Comparison of ENCODE assay signal across 11 cellular contexts in genomic region chr16:1961651-1962067, GRCh38. TPM values are rescaled to one million over a fixed set of nuclear protein-coding genes. Genes with fewer than 3 reads are reported as not detected.
DNase-seq lines count a peak whose midpoint lies in the region; ATAC-seq and TF ChIP-seq lines count a peak whose summit lies in the region.
"Had no signal": no experiment of that assay in that cellular context is flagged by ENCODE, and none has a peak within 500 bp of the region (broad histone marks: within the 10 kb centered on the region; RNA-seq: fewer than 3 reads in every experiment).

No MANE protein-coding gene starts in this region.

- peaks cover 47% of the 10 kb centered on the region for H3F3A ChIP-seq in neural progenitor cell (ENCODE audit: low read depth)

- in situ Hi-C loops in KBM-7 (cut with MboI; ENCODE audit: low pct_unique_long_range_greater_than_20kb, low sequenced_read_pairs) = no loop called here

- H3K79me2 ChIP-seq in neural progenitor cell (ENCODE audit: low read depth) = peaks cover 52% of the 10 kb centered on the region

- H4K20me1 ChIP-seq in neural progenitor cell (ENCODE audit: low read depth) = peaks cover 44% of the 10 kb centered on the region

- CTCF ChIA-PET in activated CD4-positive, alpha-beta memory T cell treated with anti-CD3 and anti-CD28 coated beads, Interleukin-2, amount 10 ng/mL, durations not matched to agents 7 days and 5 days (lab: Charles Lee) = no interaction called here

- H2AFZ ChIP-seq in neural progenitor cell (replicated peaks) = no peak overlapping the region

- H3K9me3 ChIP-seq in neural progenitor cell (ENCODE audit: low read depth) = no peaks in the 10 kb centered on the region
- H3K9me3 ChIP-seq: psoas muscle had no signal

- H3K36me3 Mint-ChIP-seq in activated CD4-positive, alpha-beta memory T cell treated with anti-CD3 and anti-CD28 coated beads, Interleukin-2, amount 10 ng/mL, durations not matched to agents 7 days and 5 days (ENCODE audit: low read depth) = peaks cover 51% of the 10 kb centered on the region
- peaks cover 12% of the 10 kb centered on the region for H3K36me3 Mint-ChIP-seq in neural progenitor cell

- POLR2A ChIA-PET in activated CD4-positive, alpha-beta memory T cell treated with anti-CD3 and anti-CD28 coated beads, Interleukin-2, amount 10 ng/mL, durations not matched to agents 7 days and 5 days (lab: Charles Lee) = interaction anchor here (0.9 to 9.7 kb wide), 10 partner anchors 9 to 541 kb away, joined by 3 to 149 read pairs (median 6); partner anchors contain the start of genes EME2, GFER, MRPS34 and MSRB1

- H3K27ac Mint-ChIP-seq in activated CD4-positive, alpha-beta memory T cell treated with anti-CD3 and anti-CD28 coated beads, Interleukin-2, amount 10 ng/mL, durations not matched to agents 7 days and 5 days = peak overlapping the region; percentile 95
- no peak overlapping the region for H3K27ac Mint-ChIP-seq in neural progenitor cell

- no peaks in the 10 kb centered on the region for H3K36me3 ChIP-seq in neural progenitor cell

- no peaks in the 10 kb centered on the region for H3K9me3 Mint-ChIP-seq in activated CD4-positive, alpha-beta memory T cell treated with anti-CD3 and anti-CD28 coated beads, Interleukin-2, amount 10 ng/mL, durations not matched to agents 7 days and 5 days
- no peaks in the 10 kb centered on the region for H3K9me3 Mint-ChIP-seq in neural progenitor cell

- no peak overlapping the region for H3K4me3 ChIP-seq in neural progenitor cell

- H3K4me1 ChIP-seq in neural progenitor cell = peaks cover 24% of the 10 kb centered on the region

- H3K27me3 Mint-ChIP-seq in activated CD4-positive, alpha-beta memory T cell treated with anti-CD3 and anti-CD28 coated beads, Interleukin-2, amount 10 ng/mL, durations not matched to agents 7 days and 5 days = peaks cover 2% of the 10 kb centered on the region
- H3K27me3 Mint-ChIP-seq in neural progenitor cell (ENCODE audit: insufficient read depth, low read depth) = no peaks in the 10 kb centered on the region

- H3K4me1 Mint-ChIP-seq in activated CD4-positive, alpha-beta memory T cell treated with anti-CD3 and anti-CD28 coated beads, Interleukin-2, amount 10 ng/mL, durations not matched to agents 7 days and 5 days = peaks cover 51% of the 10 kb centered on the region
- peaks cover 34% of the 10 kb centered on the region for H3K4me1 Mint-ChIP-seq in neural progenitor cell

- no peak overlapping the region for H3K27ac ChIP-seq in neural progenitor cell
- H3K27ac ChIP-seq: psoas muscle had no signal

- DNase-seq in activated CD8-positive, alpha-beta memory T cell treated with anti-CD3 and anti-CD28 coated beads for 24 hours = peak; percentile 73
- DNase-seq in activated CD8-positive, alpha-beta memory T cell treated with anti-CD3 and anti-CD28 coated beads, Interleukin-2, amount 50 U/mL, for 4 hours = no peak
- DNase-seq in KBM-7 (peak; percentile 43), neural progenitor cell (ENCODE audit: low spot score) (no peak), GM19238 (ENCODE audit: insufficient read length, low spot score) (no peak), germinal center (ENCODE audit: low spot score) (no peak)
- DNase-seq in activated CD4-positive, alpha-beta memory T cell treated with anti-CD3 and anti-CD28 coated beads, Interleukin-2, amount 10 ng/mL, durations not matched to agents 7 days and 5 days = peak; percentile 52
- DNase-seq: C1 segment of cervical spinal cord, psoas muscle had no signal

- H3K4me2 ChIP-seq in neural progenitor cell = no peak overlapping the region

- no peak for ATAC-seq in GM19035 (IDR thresholded peaks at IDR 0.05; ENCODE audit: unreplicated experiment)
- ATAC-seq: psoas muscle had no signal

- H3K9ac ChIP-seq in neural progenitor cell = no peak overlapping the region

- no peak for TF ChIP-seq CTCF in neural progenitor cell (IDR thresholded peaks at IDR 0.05)

- H3K4me3 Mint-ChIP-seq in activated CD4-positive, alpha-beta memory T cell treated with anti-CD3 and anti-CD28 coated beads, Interleukin-2, amount 10 ng/mL, durations not matched to agents 7 days and 5 days = peak overlapping the region; percentile 84
- H3K4me3 Mint-ChIP-seq in neural progenitor cell = peak overlapping the region; percentile 75

- H3K27me3 ChIP-seq in neural progenitor cell = no peaks in the 10 kb centered on the region

RNA-seq across cellular contexts. Expression of gene NDUFB10, which starts 2.3 kb away (rescaled TPM):
- total RNA-seq in activated CD4-positive, alpha-beta memory T cell treated with anti-CD3 and anti-CD28 coated beads, Interleukin-2, amount 10 ng/mL, durations not matched to agents 7 days and 5 days = 100 to 1,000 TPM; 131 to 138 TPM
- total RNA-seq in neural progenitor cell (ENCODE audit: low replicate concordance) = 155 and 160 TPM in 2 replicates

RNA-seq across cellular contexts. Expression of gene RPS2, which starts 3.0 kb away (rescaled TPM):
- total RNA-seq in activated CD4-positive, alpha-beta memory T cell treated with anti-CD3 and anti-CD28 coated beads, Interleukin-2, amount 10 ng/mL, durations not matched to agents 7 days and 5 days = 1,000 to 10,000 TPM; 2,364 to 2,405 TPM
- 3,079 and 5,348 TPM in 2 replicates for total RNA-seq in neural progenitor cell (ENCODE audit: low replicate concordance)

RNA-seq across cellular contexts. Expression of gene RNF151, which starts 5.0 kb away (rescaled TPM):
- total RNA-seq in activated CD4-positive, alpha-beta memory T cell treated with anti-CD3 and anti-CD28 coated beads, Interleukin-2, amount 10 ng/mL, durations not matched to agents 7 days and 5 days = not detected
- total RNA-seq in neural progenitor cell (ENCODE audit: low replicate concordance) = not detected in 2 replicates
- total RNA-seq: cardiac septum, psoas muscle had no signal

RNA-seq across cellular contexts. Expression of gene RPL3L, which starts 7.2 kb away (rescaled TPM):
- total RNA-seq in activated CD4-positive, alpha-beta memory T cell treated with anti-CD3 and anti-CD28 coated beads, Interleukin-2, amount 10 ng/mL, durations not matched to agents 7 days and 5 days = not detected
- total RNA-seq in neural progenitor cell (ENCODE audit: low replicate concordance) = not detected in 2 replicates

RNA-seq across cellular contexts. Expression of gene TBL3, which starts 10.2 kb away (rescaled TPM):
- total RNA-seq in activated CD4-positive, alpha-beta memory T cell treated with anti-CD3 and anti-CD28 coated beads, Interleukin-2, amount 10 ng/mL, durations not matched to agents 7 days and 5 days = 10 to 100 TPM; 27.7 to 28.7 TPM
- total RNA-seq in neural progenitor cell (ENCODE audit: low replicate concordance) = 30.7 and 47.6 TPM in 2 replicates

Comparison
In these comparisons a context has a peak if more than half of its experiments do, and no peak if none do; other contexts are left out.
1. DNase-seq: peak in activated CD8-positive, alpha-beta memory T cell treated with anti-CD3 and anti-CD28 coated beads for 24 hours (single experiment), KBM-7 (single experiment) and activated CD4-positive, alpha-beta memory T cell treated with anti-CD3 and anti-CD28 coated beads, Interleukin-2, amount 10 ng/mL, durations not matched to agents 7 days and 5 days (single experiment); none in activated CD8-positive, alpha-beta memory T cell treated with anti-CD3 and anti-CD28 coated beads, Interleukin-2, amount 50 U/mL, for 4 hours (single experiment), neural progenitor cell (single experiment), GM19238 (single experiment) and germinal center (single experiment).